Comparison of ENCODE assay signal across 13 cellular contexts in the genomic region with DNA sequence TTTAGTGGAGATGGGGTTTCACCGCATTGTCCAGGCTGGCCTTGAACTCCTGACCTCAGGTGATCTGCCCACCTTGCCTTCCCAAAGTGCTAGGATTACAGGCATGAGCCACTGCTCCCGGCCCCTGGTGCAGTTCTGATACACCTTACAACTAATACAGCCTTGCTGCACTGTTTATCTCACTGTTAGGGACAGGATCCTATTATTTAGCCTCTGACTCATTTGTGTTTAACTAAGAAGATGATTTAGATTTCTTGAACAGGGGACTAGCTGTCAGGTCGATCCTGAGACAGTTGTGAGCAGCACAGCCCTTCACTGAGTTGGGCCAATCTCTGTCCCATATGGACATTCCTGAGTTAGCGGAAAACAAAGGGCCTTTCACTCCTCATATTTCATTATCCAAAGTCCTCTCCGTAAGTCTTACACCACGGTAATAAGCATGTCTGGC. TPM values are rescaled to one million over a fixed set of nuclear protein-coding genes. Genes with fewer than 3 reads are reported as not detected.
DNase-seq lines count a peak whose midpoint lies in the region; ATAC-seq and TF ChIP-seq lines count a peak whose summit lies in the region.
"Had no signal": no experiment of that assay in that cellular context is flagged by ENCODE, and none has a peak within 500 bp of the region (broad histone marks: within the 10 kb centered on the region; RNA-seq: fewer than 3 reads in every experiment).

No MANE protein-coding gene starts in this region.

- H3K4me3 ChIP-seq in CD8-positive, alpha-beta memory T cell (ENCODE audit: low read length): no peak overlapping the region
- H3K4me3 ChIP-seq in fibroblast of pulmonary artery (replicated peaks; ENCODE audit: low read depth, low read length) (no peak overlapping the region), psoas muscle (no peak overlapping the region)
- H3K4me3 ChIP-seq: cardiac muscle cell, vagina had no signal

- H3K36me3 Mint-ChIP-seq in CD8-positive, alpha-beta memory T cell: peaks cover 28 to 75% (median 39%) of the 10 kb centered on the region in 3 donors

- peak; percentile 64 to 82 (median 76) for ATAC-seq in psoas muscle
- no peak for ATAC-seq in GM21786 (IDR thresholded peaks at IDR 0.05; ENCODE audit: unreplicated experiment)

- no peaks in the 10 kb centered on the region for H3K9me3 ChIP-seq in CD8-positive, alpha-beta memory T cell (ENCODE audit: low read length)
- H3K9me3 ChIP-seq in psoas muscle: no peaks in the 10 kb centered on the region
- H3K9me3 ChIP-seq: vagina had no signal

- H3K27ac Mint-ChIP-seq in CD8-positive, alpha-beta memory T cell: peak overlapping the region; percentile 66 to 96 (median 94)
- H3K27ac Mint-ChIP-seq: memory B cell had no signal

- H3K9me3 Mint-ChIP-seq in CD8-positive, alpha-beta memory T cell: no peaks in the 10 kb centered on the region
- H3K9me3 Mint-ChIP-seq: memory B cell had no signal

- no peak overlapping the region for H3K27ac ChIP-seq in CD8-positive, alpha-beta memory T cell (ENCODE audit: low read depth, low read length)
- H3K27ac ChIP-seq in psoas muscle: peak overlapping the region; percentile 92
- H3K27ac ChIP-seq: cardiac muscle cell, vagina had no signal

- H3K4me1 Mint-ChIP-seq in CD8-positive, alpha-beta memory T cell: peaks cover 63 to 75% (median 72%) of the 10 kb centered on the region in 3 donors
- H3K4me1 Mint-ChIP-seq: memory B cell had no signal

- no peaks in the 10 kb centered on the region for H3K27me3 Mint-ChIP-seq in CD8-positive, alpha-beta memory T cell
- H3K27me3 Mint-ChIP-seq: memory B cell had no signal

- H3K27me3 ChIP-seq in CD8-positive, alpha-beta memory T cell (ENCODE audit: insufficient read depth, low read length, poor library complexity, severe bottlenecking): no peaks in the 10 kb centered on the region
- H3K27me3 ChIP-seq in psoas muscle (ENCODE audit: insufficient read depth in 3 of 3, low read length in 2 of 3): no peaks in the 10 kb centered on the region
- H3K27me3 ChIP-seq: cardiac muscle cell, vagina had no signal

- peak overlapping the region in 4 of 7 donors; percentile 6 to 67 (median 32) for H3K4me3 Mint-ChIP-seq in CD8-positive, alpha-beta memory T cell
- H3K4me3 Mint-ChIP-seq: memory B cell had no signal

- no peak for DNase-seq in CD8-positive, alpha-beta memory T cell
- DNase-seq in NCI-H526 treated with DMSO at 0.1 percent for 48 hours (lab: John Stamatoyannopoulos, UW) (peak; percentile 42), fibroblast of pulmonary artery (ENCODE audit: low read depth) (peak; percentile 65), psoas muscle (no peak), mesenteric fat pad (ENCODE audit: low spot score) (no peak), NK-92 (lab: John Stamatoyannopoulos, UW; ENCODE audit: unreplicated experiment) (no peak), T-helper 9 cell (no peak)
- DNase-seq: NCI-H1417; stimulated activated CD4-positive, alpha-beta T cell treated with anti-CD3 and anti-CD28 coated beads, Interleukin-1b, Interleukin-23, amount 100 ng/mL, for 48 hours had no signal

- WGBS in psoas muscle, 3 donors: 38 to 47% (median 41%) methylated on average over 6 of the region's 6 CpGs

- intact Hi-C loops in psoas muscle (cut with DNase I): loop anchor here in 1 of 2 donors (5.0 kb wide), 1 partner anchor 53 kb away; no protein-coding TSS in a partner anchor

- CTCF ChIA-PET in CD8-positive, alpha-beta memory T cell (lab: Charles Lee): interaction anchor here (2.6 kb wide), 1 partner anchor 19 kb away, joined by 8 read pairs; the partner anchor contains the start of gene GYG1

- peaks cover 24% of the 10 kb centered on the region for H3K36me3 ChIP-seq in CD8-positive, alpha-beta memory T cell (ENCODE audit: insufficient read depth, low read length)
- peaks cover 13 to 80% of the 10 kb centered on the region in 2 donors for H3K36me3 ChIP-seq in psoas muscle (ENCODE audit: insufficient read depth in 1 of 2, low read depth in 1 of 2)

- H3K4me1 ChIP-seq in CD8-positive, alpha-beta memory T cell (ENCODE audit: insufficient read depth, low read length): peaks cover 34% of the 10 kb centered on the region
- H3K4me1 ChIP-seq in psoas muscle: peaks cover 74% of the 10 kb centered on the region
- H3K4me1 ChIP-seq: vagina had no signal

- POLR2A ChIA-PET in CD8-positive, alpha-beta memory T cell (lab: Charles Lee): interaction anchor here (1.0 to 1.5 kb wide), 2 partner anchors 19 to 55 kb away, joined by 4 to 17 read pairs; partner anchors contain the start of gene GYG1

- no peak for TF ChIP-seq CTCF in fibroblast of pulmonary artery (IDR thresholded peaks at IDR 0.05; ENCODE audit: low read length, missing control alignments)
- TF ChIP-seq CTCF in psoas muscle (IDR thresholded peaks at IDR 0.05): no peak

RNA-seq across cellular contexts. Expression of gene GYG1, which starts 19.2 kb away (rescaled TPM):
- 10 to 100 TPM; 31.9 to 35.0 TPM for total RNA-seq in CD8-positive, alpha-beta memory T cell
- 78.3 TPM for polyA plus RNA-seq in CD8-positive, alpha-beta memory T cell
- total RNA-seq in psoas muscle (100 to 1,000 TPM; 305 to 550 (median 419) TPM), mesenteric fat pad (52.9 TPM)
- 100 to 1,000 TPM; 164 to 373 (median 338) TPM for polyA plus RNA-seq in psoas muscle

Comparison
In these comparisons a context has a peak if more than half of its experiments do, and no peak if none do; other contexts are left out.
1. DNase-seq: peak in NCI-H526 treated with DMSO at 0.1 percent for 48 hours (single experiment) and fibroblast of pulmonary artery (single experiment); none in CD8-positive, alpha-beta memory T cell (0 of 5), psoas muscle (0 of 2), mesenteric fat pad (single experiment), NK-92 (single experiment) and T-helper 9 cell (single experiment).